In genomic region chr1:26329380-26329779, GRCh38 we compare ENCODE assay signal across 14 cellular contexts. TPM values are rescaled to one million over a fixed set of nuclear protein-coding genes. Genes with fewer than 3 reads are reported as not detected.
"Had no signal": no experiment of that assay in that cellular context is flagged by ENCODE, and none has a peak within 500 bp of the region (broad histone marks: within the 10 kb centered on the region; RNA-seq: fewer than 3 reads in every experiment).

No MANE protein-coding gene starts in this region.

RNA-seq across cellular contexts. Expression of gene CD52, which starts 11.6 kb away (rescaled TPM):
- total RNA-seq: kidney epithelial cell, lung microvascular endothelial cell, mammary epithelial cell, myocyte had no signal

RNA-seq across cellular contexts. Expression of gene CRYBG2, which starts 24.6 kb away (rescaled TPM):
- total RNA-seq: left cardiac atrium, left ventricle myocardium inferior, left ventricle myocardium superior, lung microvascular endothelial cell, myocyte had no signal

RNA-seq across cellular contexts. Expression of gene ZNF683, which starts 43.2 kb away (rescaled TPM):
- total RNA-seq: kidney epithelial cell, left colon, left lobe of liver, left ventricle myocardium inferior, left ventricle myocardium superior, lower leg skin, lung microvascular endothelial cell, mammary epithelial cell, mesenteric fat pad, mesothelial cell of epicardium, myocyte had no signal
- polyA plus RNA-seq: keratinocyte; mammary epithelial cell; naive thymus-derived CD4-positive, alpha-beta T cell had no signal
